ENCODE assay signal across 1 cellular context in genomic region chr3:45593708-45594601, GRCh38.
TF ChIP-seq lines count a peak whose summit lies in the region.

No MANE protein-coding gene starts in this region.

TF ChIP-seq in HEK293, 187 proteins besides CTCF, POLR2A, EP300 and RAD21 (continued from another document):
- TF ChIP-seq, protein P1, sequence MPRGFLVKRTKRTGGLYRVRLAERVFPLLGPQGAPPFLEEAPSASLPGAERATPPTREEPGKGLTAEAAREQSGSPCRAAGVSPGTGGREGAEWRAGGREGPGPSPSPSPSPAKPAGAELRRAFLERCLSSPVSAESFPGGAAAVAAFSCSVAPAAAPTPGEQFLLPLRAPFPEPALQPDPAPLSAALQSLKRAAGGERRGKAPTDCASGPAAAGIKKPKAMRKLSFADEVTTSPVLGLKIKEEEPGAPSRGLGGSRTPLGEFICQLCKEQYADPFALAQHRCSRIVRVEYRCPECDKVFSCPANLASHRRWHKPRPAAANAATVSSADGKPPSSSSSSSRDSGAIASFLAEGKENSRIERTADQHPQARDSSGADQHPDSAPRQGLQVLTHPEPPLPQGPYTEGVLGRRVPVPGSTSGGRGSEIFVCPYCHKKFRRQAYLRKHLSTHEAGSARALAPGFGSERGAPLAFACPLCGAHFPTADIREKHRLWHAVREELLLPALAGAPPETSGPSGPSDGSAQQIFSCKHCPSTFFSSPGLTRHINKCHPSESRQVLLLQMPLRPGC (tag by site-specific recombination; IDR thresholded peaks at IDR 0.05): no peak
- TF ChIP-seq ZNF654 (tag by site-specific recombination; IDR thresholded peaks at IDR 0.05; ENCODE audit: low read depth) (no peak), ZNF248 (tag by site-specific recombination; IDR thresholded peaks at IDR 0.05) (no peak), ZNF239 (tag by site-specific recombination; IDR thresholded peaks at IDR 0.05) (no peak), HIC1 (tag by site-specific recombination; IDR thresholded peaks at IDR 0.05) (peak; percentile 15; the same call in 1 of the 2 replicates), HOXC10 (CRISPR knock-in tag; IDR thresholded peaks at IDR 0.05) (no peak), ZNF280C (tag by site-specific recombination; IDR thresholded peaks at IDR 0.05) (no peak), ZNF530 (tag by site-specific recombination; IDR thresholded peaks at IDR 0.05; ENCODE audit: low read depth) (no peak), ZIC2 (tag by site-specific recombination; IDR thresholded peaks at IDR 0.05) (0 out of 2 replicates have a peak, but pooled peaks have one; percentile 27), ZNF362 (tag by site-specific recombination; IDR thresholded peaks at IDR 0.05) (no peak)
- TF ChIP-seq, protein P2, sequence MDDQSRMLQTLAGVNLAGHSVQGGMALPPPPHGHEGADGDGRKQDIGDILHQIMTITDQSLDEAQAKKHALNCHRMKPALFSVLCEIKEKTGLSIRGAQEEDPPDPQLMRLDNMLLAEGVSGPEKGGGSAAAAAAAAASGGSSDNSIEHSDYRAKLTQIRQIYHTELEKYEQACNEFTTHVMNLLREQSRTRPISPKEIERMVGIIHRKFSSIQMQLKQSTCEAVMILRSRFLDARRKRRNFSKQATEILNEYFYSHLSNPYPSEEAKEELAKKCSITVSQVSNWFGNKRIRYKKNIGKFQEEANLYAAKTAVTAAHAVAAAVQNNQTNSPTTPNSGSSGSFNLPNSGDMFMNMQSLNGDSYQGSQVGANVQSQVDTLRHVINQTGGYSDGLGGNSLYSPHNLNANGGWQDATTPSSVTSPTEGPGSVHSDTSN (CRISPR knock-in tag; IDR thresholded peaks at IDR 0.05): peak; percentile 75; the same call in 1 of the 2 replicates
